Comparison of ENCODE assay signal across 9 cellular contexts in genomic region chr1:26162220-26162703, GRCh38. TPM values are rescaled to one million over a fixed set of nuclear protein-coding genes. Genes with fewer than 3 reads are reported as not detected.
A peak's percentile ranks its signal among the peaks of the same experiment; 100 is the strongest.
DNase-seq lines count a peak whose midpoint lies in the region; ATAC-seq, FAIRE-seq and TF ChIP-seq lines count a peak whose summit lies in the region.
"Had no signal": no experiment of that assay in that cellular context is flagged by ENCODE, and none has a peak within 500 bp of the region (broad histone marks: within the 10 kb centered on the region; RNA-seq: fewer than 3 reads in every experiment).

No MANE protein-coding gene starts in this region.

- H3K4me3 ChIP-seq in GM12878: no peak overlapping the region
- H3K4me3 ChIP-seq in right lobe of liver: peak overlapping the region; percentile 30 to 50 (median 35)

- TF ChIP-seq EP300 in GM12878 (IDR thresholded peaks at IDR 0.05; ENCODE audit: borderline replicate concordance in 1 of 2, control insufficient read depth in 1 of 2, low read depth in 2 of 2, low read length in 2 of 2): no peak

- no peaks in the 10 kb centered on the region for H4K20me1 ChIP-seq in GM12878 (ENCODE audit: control insufficient read depth, insufficient read depth)

- no peak overlapping the region for H3K27ac Mint-ChIP-seq in activated naive CD4-positive, alpha-beta T cell treated with anti-CD3 and anti-CD28 coated beads for 36 hours
- H3K27ac Mint-ChIP-seq in type B pancreatic cell: peak overlapping the region; percentile 33

- H3K79me2 ChIP-seq in GM12878 (ENCODE audit: control insufficient read depth, insufficient read depth, low read length): no peaks in the 10 kb centered on the region

- H3K36me3 ChIP-seq in GM12878 (ENCODE audit: control insufficient read depth in 2 of 2, insufficient read depth in 2 of 2, low read length in 1 of 2): no peaks in the 10 kb centered on the region
- no peaks in the 10 kb centered on the region for H3K36me3 ChIP-seq in right lobe of liver

- SMC1A ChIA-PET in GM12878 (lab: Charles Lee; ENCODE audit: uncharacterized antibody, unreplicated experiment): no interaction called here

- peak overlapping the region; percentile 64; the same call in 1 of the 2 replicates for H3K4me2 ChIP-seq in GM12878 (ENCODE audit: control insufficient read depth, insufficient read depth)

- BruUV-seq in GM12878 (replicated peaks; lab: Mats Ljungman, UMichigan): no TSS peak

- H3K27me3 ChIP-seq in GM12878 (replicated peaks in 1 of 2; ENCODE audit: control insufficient read depth in 2 of 2, insufficient read depth in 2 of 2, low read length in 1 of 2): peaks cover 3 to 22% of the 10 kb centered on the region in 2 experiments
- H3K27me3 ChIP-seq in right lobe of liver: no peaks in the 10 kb centered on the region

- ATAC-seq in GM12878 (no peak), right lobe of liver (no peak)

- H3K27ac ChIP-seq in GM12878 (ENCODE audit: control insufficient read depth, insufficient read depth) (no peak overlapping the region), right lobe of liver (no peak overlapping the region)

- POLR2A ChIA-PET in GM12878 (lab: Charles Lee): no interaction called here

- peaks cover 13% of the 10 kb centered on the region for H3K4me1 Mint-ChIP-seq in activated naive CD4-positive, alpha-beta T cell treated with anti-CD3 and anti-CD28 coated beads for 36 hours (ENCODE audit: low read depth)
- peaks cover 32% of the 10 kb centered on the region for H3K4me1 Mint-ChIP-seq in type B pancreatic cell (ENCODE audit: unreplicated experiment)

- RAD21 ChIA-PET in GM12878 (lab: Charles Lee; ENCODE audit: unreplicated experiment): no interaction called here

- TF ChIP-seq CTCF in GM12878 (IDR thresholded peaks at IDR 0.05 in 2 of 3, conservative IDR thresholded peaks at IDR 0.05 in 1 of 3; ENCODE audit: control insufficient read depth in 2 of 3, extremely low read depth in 1 of 3, insufficient read depth in 1 of 3, low read depth in 3 of 3, low read length in 3 of 3) (no peak), right lobe of liver (IDR thresholded peaks at IDR 0.05) (no peak), type B pancreatic cell (conservative IDR thresholded peaks at IDR 0.05) (no peak)

- H3K4me3 Mint-ChIP-seq in activated naive CD4-positive, alpha-beta T cell treated with anti-CD3 and anti-CD28 coated beads for 36 hours: peak overlapping the region; percentile 50
- H3K4me3 Mint-ChIP-seq in type B pancreatic cell: peak overlapping the region; percentile 77

- intact Hi-C loops in activated naive CD4-positive, alpha-beta T cell treated with anti-CD3 and anti-CD28 coated beads for 36 hours (cut with micrococcal nuclease): no loop called here
- intact Hi-C loops in GM12878 (cut with micrococcal nuclease; ENCODE audit: unreplicated experiment): loop anchor here (5.0 to 10.0 kb wide), 2 partner anchors 55 to 233 kb away; no protein-coding TSS in a partner anchor
- intact Hi-C loops in right lobe of liver (cut with DNase I): no loop called here

- CTCF ChIA-PET in activated naive CD4-positive, alpha-beta T cell treated with anti-CD3 and anti-CD28 coated beads for 36 hours (lab: Charles Lee): interaction anchor here (0.6 to 1.9 kb wide), 4 partner anchors 9 to 71 kb away, joined by 3 to 9 read pairs (median 4); partner anchors contain the start of genes CEP85 and ZNF593OS
- CTCF ChIA-PET in GM12878 (lab: Yijun Ruan, JAX): interaction anchor here (1.0 kb wide), 1 partner anchor 17 kb away, joined by 3 read pairs; no protein-coding TSS in a partner anchor

- H3K36me3 Mint-ChIP-seq in activated naive CD4-positive, alpha-beta T cell treated with anti-CD3 and anti-CD28 coated beads for 36 hours (ENCODE audit: low read depth): no peaks in the 10 kb centered on the region
- H3K36me3 Mint-ChIP-seq in type B pancreatic cell: no peaks in the 10 kb centered on the region

- no peak overlapping the region for H2AFZ ChIP-seq in GM12878 (ENCODE audit: control insufficient read depth, low read depth, low read length)

- H3K27me3 Mint-ChIP-seq in activated naive CD4-positive, alpha-beta T cell treated with anti-CD3 and anti-CD28 coated beads for 36 hours (ENCODE audit: low read depth): peaks cover 27% of the 10 kb centered on the region
- H3K27me3 Mint-ChIP-seq in type B pancreatic cell: peaks cover 10% of the 10 kb centered on the region

- peaks cover 4% of the 10 kb centered on the region for H3K4me1 ChIP-seq in GM12878 (ENCODE audit: control insufficient read depth, insufficient read depth, low read length)
- peaks cover 0 to 11% (median 0%) of the 10 kb centered on the region in 4 donors for H3K4me1 ChIP-seq in right lobe of liver

- H3K9me3 Mint-ChIP-seq in activated naive CD4-positive, alpha-beta T cell treated with anti-CD3 and anti-CD28 coated beads for 36 hours: no peaks in the 10 kb centered on the region
- no peaks in the 10 kb centered on the region for H3K9me3 Mint-ChIP-seq in type B pancreatic cell

- 37% methylated on average over 20 of the region's 20 CpGs for WGBS in GM12878 (ENCODE audit: insufficient coverage, insufficient replicate concordance, low lambda C conversion rate, missing lambda C conversion rate)
- 16% methylated on average over 18 of the region's 20 CpGs for WGBS in right lobe of liver (ENCODE audit: insufficient coverage, low coverage, low lambda C conversion rate, missing lambda C conversion rate)

- DNase-seq in activated naive CD4-positive, alpha-beta T cell treated with anti-CD3 and anti-CD28 coated beads for 36 hours: no peak
- no peak for DNase-seq in activated naive CD4-positive, alpha-beta T cell treated with anti-CD3 and anti-CD28 coated beads, Interleukin-2, amount 50 U/mL, for 16 hours
- DNase-seq in GM12878 (ENCODE audit: low read depth, low spot score) (no peak), right lobe of liver (no peak), type B pancreatic cell (ENCODE audit: extremely low spot score, unreplicated experiment) (no peak), SK-N-DZ (ENCODE audit: low spot score) (no peak), NK-92 (lab: John Stamatoyannopoulos, UW; ENCODE audit: unreplicated experiment) (no peak), T1000 (lab: John Stamatoyannopoulos, UW) (no peak)

- TF ChIP-seq POLR2A in GM12878 (IDR thresholded peaks at IDR 0.05; ENCODE audit: low read depth, low read length) (no peak), right lobe of liver (IDR thresholded peaks at IDR 0.05) (no peak)

- in situ Hi-C loops in GM12878 (cut with MboI): no loop called here

- H3K9me3 ChIP-seq in GM12878 (replicated peaks; ENCODE audit: control insufficient read depth, insufficient read depth, low read length) (no peaks in the 10 kb centered on the region; the same call in 2 of the 3 replicates), right lobe of liver (no peaks in the 10 kb centered on the region)

- FAIRE-seq in GM12878 (lab: Jason Lieb, UNC): no peak

- no peak for TF ChIP-seq RAD21 in GM12878 (IDR thresholded peaks at IDR 0.05; ENCODE audit: insufficient read depth, low read depth, low read length)

- H3K9ac ChIP-seq in GM12878 (ENCODE audit: control insufficient read depth, insufficient read depth, low read length): no peak overlapping the region

RNA-seq across cellular contexts. Expression of gene FAM110D, which starts 3.4 kb away (rescaled TPM):
- total RNA-seq in activated naive CD4-positive, alpha-beta T cell treated with anti-CD3 and anti-CD28 coated beads for 36 hours: under 1 TPM in 1 of 2 experiments, not detected in 1; 0.07 TPM
- not detected in 2 replicates for total RNA-seq in GM12878 (2013; cell fraction: nucleolus; rRNA removed)
- total RNA-seq in GM12878 (2014; rRNA removed): 0.06 TPM in 1 of 2 replicates, not detected in the other
- total RNA-seq in GM12878 (2014; rRNA removed; fragmentation: Illumina TruSeq; extraction: Trizol): not detected in 2 replicates
- total RNA-seq in GM12878 (2021): not detected in 2 replicates
- not detected for polyA plus RNA-seq in GM12878 (2011; ENCODE audit: low read depth)
- not detected in 2 replicates for polyA plus RNA-seq in GM12878 (2011; rRNA removed)
- not detected in 2 replicates for polyA plus RNA-seq in GM12878 (2011; cell fraction: cytosol; rRNA removed)
- polyA plus RNA-seq in GM12878 (2011; cell fraction: nucleus; rRNA removed): not detected in 2 replicates
- polyA plus RNA-seq in GM12878 (2012): not detected in 2 replicates
- not detected in 2 replicates for polyA plus RNA-seq in GM12878 (2014; fragmentation: Illumina TruSeq; extraction: Trizol)
- polyA plus RNA-seq in GM12878 (2014; fragmentation: Nextera tagmentation; extraction: Ambion mirVana): not detected
- not detected in 2 replicates for polyA plus RNA-seq in GM12878 (2014; rRNA removed)
- not detected for polyA plus RNA-seq in GM12878 (2016; fragmentation: Nextera tagmentation; extraction: Ambion mirVana)
- not detected in 2 replicates for polyA minus RNA-seq in GM12878 (2011; rRNA and poly(A)+ RNA removed)
- not detected in 2 replicates for polyA minus RNA-seq in GM12878 (2011; cell fraction: cytosol; rRNA and poly(A)+ RNA removed)
- polyA minus RNA-seq in GM12878 (2011; cell fraction: nucleus; rRNA and poly(A)+ RNA removed): not detected in 2 replicates
- total RNA-seq in right lobe of liver: under 1 TPM; 0.22 to 0.53 (median 0.34) TPM
- total RNA-seq in type B pancreatic cell (ENCODE audit: low replicate concordance): 0.38 and 1.4 TPM in 2 replicates
- 0.14 and 1.4 TPM in 2 replicates for polyA plus RNA-seq in SK-N-DZ (2014; cell fraction: cytosol; rRNA removed)
- polyA plus RNA-seq in SK-N-DZ (2014; cell fraction: nucleus; rRNA removed): 0.05 and 0.58 TPM in 2 replicates

RNA-seq across cellular contexts. Expression of gene C1orf232, which starts 6.5 kb away (rescaled TPM):
- total RNA-seq in activated naive CD4-positive, alpha-beta T cell treated with anti-CD3 and anti-CD28 coated beads for 36 hours: not detected
- total RNA-seq in GM12878 (2013; cell fraction: nucleolus; rRNA removed): not detected in 2 replicates
- total RNA-seq in GM12878 (2014; rRNA removed) (not detected in 2 replicates), GM12878 (2014; rRNA removed; fragmentation: Illumina TruSeq; extraction: Trizol) (not detected in 2 replicates), GM12878 (2021) (not detected in 2 replicates), right lobe of liver (not detected), type B pancreatic cell (ENCODE audit: low replicate concordance) (1.0 TPM in 1 of 2 replicates, not detected in the other)
- not detected for polyA plus RNA-seq in GM12878 (2011; ENCODE audit: low read depth)
- polyA plus RNA-seq in GM12878 (2011; rRNA removed) (not detected in 2 replicates), GM12878 (2014; fragmentation: Illumina TruSeq; extraction: Trizol) (not detected in 2 replicates), GM12878 (2014; fragmentation: Nextera tagmentation; extraction: Ambion mirVana) (not detected), GM12878 (2014; rRNA removed) (not detected in 2 replicates), GM12878 (2016; fragmentation: Nextera tagmentation; extraction: Ambion mirVana) (not detected)
- polyA plus RNA-seq in GM12878 (2011; cell fraction: cytosol; rRNA removed): not detected in 2 replicates
- polyA plus RNA-seq in GM12878 (2011; cell fraction: nucleus; rRNA removed): not detected in 2 replicates
- not detected in 2 replicates for polyA plus RNA-seq in GM12878 (2012)
- not detected in 2 replicates for polyA minus RNA-seq in GM12878 (2011; rRNA and poly(A)+ RNA removed)
- not detected in 2 replicates for polyA minus RNA-seq in GM12878 (2011; cell fraction: cytosol; rRNA and poly(A)+ RNA removed)
- not detected in 2 replicates for polyA minus RNA-seq in GM12878 (2011; cell fraction: nucleus; rRNA and poly(A)+ RNA removed)
- polyA plus RNA-seq in SK-N-DZ (2014; cell fraction: cytosol; rRNA removed): 0.44 and 1.2 TPM in 2 replicates
- polyA plus RNA-seq in SK-N-DZ (2014; cell fraction: nucleus; rRNA removed): 3.0 TPM in 1 of 2 replicates, not detected in the other
- total RNA-seq: sciatic nerve had no signal

RNA-seq across cellular contexts. Expression of gene ZNF593, which starts 7.4 kb away (rescaled TPM):
- 10 to 100 TPM; 24.0 to 26.8 TPM for total RNA-seq in activated naive CD4-positive, alpha-beta T cell treated with anti-CD3 and anti-CD28 coated beads for 36 hours
- 9.2 and 9.3 TPM in 2 replicates for total RNA-seq in GM12878 (2013; cell fraction: nucleolus; rRNA removed)
- 87.5 and 105 TPM in 2 replicates for total RNA-seq in GM12878 (2014; rRNA removed)
- total RNA-seq in GM12878 (2014; rRNA removed; fragmentation: Illumina TruSeq; extraction: Trizol): 20.8 and 22.8 TPM in 2 replicates
- 59.2 and 60.2 TPM in 2 replicates for total RNA-seq in GM12878 (2021)
- polyA plus RNA-seq in GM12878 (2011; ENCODE audit: low read depth): 15.7 TPM
- polyA plus RNA-seq in GM12878 (2011; rRNA removed): 20.8 and 41.9 TPM in 2 replicates
- 89.6 and 123 TPM in 2 replicates for polyA plus RNA-seq in GM12878 (2011; cell fraction: cytosol; rRNA removed)
- 41.7 and 67.0 TPM in 2 replicates for polyA plus RNA-seq in GM12878 (2011; cell fraction: nucleus; rRNA removed)
- 34.7 and 40.0 TPM in 2 replicates for polyA plus RNA-seq in GM12878 (2012)
- polyA plus RNA-seq in GM12878 (2014; fragmentation: Illumina TruSeq; extraction: Trizol): 2.8 and 15.1 TPM in 2 replicates
- 10 to 100 TPM in 1 of 2 experiments, 1 to 10 TPM in 1; 7.7 to 20.1 TPM for polyA plus RNA-seq in GM12878 (2014; fragmentation: Nextera tagmentation; extraction: Ambion mirVana)
- 133 and 156 TPM in 2 replicates for polyA plus RNA-seq in GM12878 (2014; rRNA removed)
- 100 to 1,000 TPM; 103 to 110 TPM for polyA plus RNA-seq in GM12878 (2016; fragmentation: Nextera tagmentation; extraction: Ambion mirVana)
- 6.9 and 10.7 TPM in 2 replicates for polyA minus RNA-seq in GM12878 (2011; rRNA and poly(A)+ RNA removed)
- polyA minus RNA-seq in GM12878 (2011; cell fraction: cytosol; rRNA and poly(A)+ RNA removed): 13.8 and 16.5 TPM in 2 replicates
- polyA minus RNA-seq in GM12878 (2011; cell fraction: nucleus; rRNA and poly(A)+ RNA removed): 10.9 and 20.2 TPM in 2 replicates
- total RNA-seq in right lobe of liver: 10 to 100 TPM; 16.8 to 39.6 (median 20.7) TPM
- total RNA-seq in type B pancreatic cell (ENCODE audit: low replicate concordance): 29.7 and 34.9 TPM in 2 replicates
- polyA plus RNA-seq in SK-N-DZ (2014; cell fraction: cytosol; rRNA removed): 22.5 and 33.3 TPM in 2 replicates
- polyA plus RNA-seq in SK-N-DZ (2014; cell fraction: nucleus; rRNA removed): 11.2 and 29.0 TPM in 2 replicates

RNA-seq across cellular contexts. Expression of gene ZNF593OS, which starts 9.4 kb away (rescaled TPM):
- not detected for total RNA-seq in activated naive CD4-positive, alpha-beta T cell treated with anti-CD3 and anti-CD28 coated beads for 36 hours
- not detected in 2 replicates for total RNA-seq in GM12878 (2013; cell fraction: nucleolus; rRNA removed)
- 0.23 TPM in 1 of 2 replicates, not detected in the other for total RNA-seq in GM12878 (2014; rRNA removed)
- not detected in 2 replicates for total RNA-seq in GM12878 (2014; rRNA removed; fragmentation: Illumina TruSeq; extraction: Trizol)
- total RNA-seq in GM12878 (2021): not detected in 2 replicates
- 2.1 TPM for polyA plus RNA-seq in GM12878 (2011; ENCODE audit: low read depth)
- polyA plus RNA-seq in GM12878 (2011; rRNA removed): not detected in 2 replicates
- polyA plus RNA-seq in GM12878 (2011; cell fraction: cytosol; rRNA removed): not detected in 2 replicates
- not detected in 2 replicates for polyA plus RNA-seq in GM12878 (2011; cell fraction: nucleus; rRNA removed)
- polyA plus RNA-seq in GM12878 (2012): 0.45 and 0.91 TPM in 2 replicates
- polyA plus RNA-seq in GM12878 (2014; fragmentation: Illumina TruSeq; extraction: Trizol): not detected in 2 replicates
- under 1 TPM in 1 of 2 experiments, not detected in 1; 0.16 TPM for polyA plus RNA-seq in GM12878 (2014; fragmentation: Nextera tagmentation; extraction: Ambion mirVana)
- polyA plus RNA-seq in GM12878 (2014; rRNA removed): not detected in 2 replicates
- 1 to 10 TPM in 1 of 2 experiments, under 1 TPM in 1; 0.96 to 1.7 TPM for polyA plus RNA-seq in GM12878 (2016; fragmentation: Nextera tagmentation; extraction: Ambion mirVana)
- not detected in 2 replicates for polyA minus RNA-seq in GM12878 (2011; rRNA and poly(A)+ RNA removed)
- not detected in 2 replicates for polyA minus RNA-seq in GM12878 (2011; cell fraction: cytosol; rRNA and poly(A)+ RNA removed)
- not detected in 2 replicates for polyA minus RNA-seq in GM12878 (2011; cell fraction: nucleus; rRNA and poly(A)+ RNA removed)
- not detected for total RNA-seq in right lobe of liver
- not detected in 2 replicates for total RNA-seq in type B pancreatic cell (ENCODE audit: low replicate concordance)
- polyA plus RNA-seq in SK-N-DZ (2014; cell fraction: cytosol; rRNA removed): not detected in 2 replicates
- polyA plus RNA-seq in SK-N-DZ (2014; cell fraction: nucleus; rRNA removed): not detected in 2 replicates
- total RNA-seq: sciatic nerve had no signal

RNA-seq across cellular contexts. Expression of gene CNKSR1, which starts 15.0 kb away (rescaled TPM):
- 1 to 10 TPM; 1.5 to 1.8 TPM for total RNA-seq in activated naive CD4-positive, alpha-beta T cell treated with anti-CD3 and anti-CD28 coated beads for 36 hours
- total RNA-seq in GM12878 (2013; cell fraction: nucleolus; rRNA removed): 4.2 and 5.6 TPM in 2 replicates
- total RNA-seq in GM12878 (2014; rRNA removed) (0.87 and 1.2 TPM in 2 replicates), GM12878 (2014; rRNA removed; fragmentation: Illumina TruSeq; extraction: Trizol) (0.37 and 0.40 TPM in 2 replicates), GM12878 (2021) (1.1 TPM in 2 replicates), right lobe of liver (1 to 10 TPM in 4 of 6 experiments, under 1 TPM in 2; 0.72 to 1.4 (median 1.1) TPM), type B pancreatic cell (ENCODE audit: low replicate concordance) (16.5 and 50.5 TPM in 2 replicates)
- 1.2 TPM for polyA plus RNA-seq in GM12878 (2011; ENCODE audit: low read depth)
- polyA plus RNA-seq in GM12878 (2011; rRNA removed) (0.90 and 1.1 TPM in 2 replicates), GM12878 (2014; fragmentation: Illumina TruSeq; extraction: Trizol) (0.11 and 0.82 TPM in 2 replicates), GM12878 (2014; fragmentation: Nextera tagmentation; extraction: Ambion mirVana) (under 1 TPM; 0.06 to 0.15 TPM), GM12878 (2014; rRNA removed) (1.2 and 1.5 TPM in 2 replicates), GM12878 (2016; fragmentation: Nextera tagmentation; extraction: Ambion mirVana) (under 1 TPM; 0.33 to 0.95 TPM)
- 1.5 and 1.7 TPM in 2 replicates for polyA plus RNA-seq in GM12878 (2011; cell fraction: cytosol; rRNA removed)
- 7.6 and 8.4 TPM in 2 replicates for polyA plus RNA-seq in GM12878 (2011; cell fraction: nucleus; rRNA removed)
- polyA plus RNA-seq in GM12878 (2012): 1.8 and 2.6 TPM in 2 replicates
- 0.88 and 2.3 TPM in 2 replicates for polyA minus RNA-seq in GM12878 (2011; rRNA and poly(A)+ RNA removed)
- polyA minus RNA-seq in GM12878 (2011; cell fraction: cytosol; rRNA and poly(A)+ RNA removed): not detected in 2 replicates
- 2.3 and 2.7 TPM in 2 replicates for polyA minus RNA-seq in GM12878 (2011; cell fraction: nucleus; rRNA and poly(A)+ RNA removed)
- polyA plus RNA-seq in SK-N-DZ (2014; cell fraction: cytosol; rRNA removed): 2.5 and 5.0 TPM in 2 replicates
- 5.3 and 8.9 TPM in 2 replicates for polyA plus RNA-seq in SK-N-DZ (2014; cell fraction: nucleus; rRNA removed)
